Comparison of ENCODE assay signal across 11 cellular contexts in genomic region chr6:81304486-81304885, GRCh38.
"Had no signal": no experiment of that assay in that cellular context is flagged by ENCODE, and none has a peak within 500 bp of the region (broad histone marks: within the 10 kb centered on the region; RNA-seq: fewer than 3 reads in every experiment).

No MANE protein-coding gene starts in this region.

- H3K4me3 ChIP-seq: transverse colon had no signal

- H3K36me3 ChIP-seq: brain microvascular endothelial cell, transverse colon had no signal

- H3K4me1 ChIP-seq: transverse colon had no signal

- H3K27ac ChIP-seq: brain microvascular endothelial cell, transverse colon had no signal

- DNase-seq: activated CD4-positive, alpha-beta T cell treated with anti-CD3 and anti-CD28 coated beads for 48 hours; activated CD8-positive, alpha-beta memory T cell treated with anti-CD3 and anti-CD28 coated beads for 24 hours; activated naive CD4-positive, alpha-beta T cell treated with anti-CD3 and anti-CD28 coated beads for 36 hours; brain microvascular endothelial cell; endodermal cell; hypothalamus; kidney glomerular epithelial cell; naive B cell; posterior cingulate gyrus; small intestine; transverse colon had no signal

- H3K27me3 ChIP-seq: brain microvascular endothelial cell, transverse colon had no signal

- H3K9me3 ChIP-seq: transverse colon had no signal
